ENCODE assay signal across 8 cellular contexts in the genomic region with DNA sequence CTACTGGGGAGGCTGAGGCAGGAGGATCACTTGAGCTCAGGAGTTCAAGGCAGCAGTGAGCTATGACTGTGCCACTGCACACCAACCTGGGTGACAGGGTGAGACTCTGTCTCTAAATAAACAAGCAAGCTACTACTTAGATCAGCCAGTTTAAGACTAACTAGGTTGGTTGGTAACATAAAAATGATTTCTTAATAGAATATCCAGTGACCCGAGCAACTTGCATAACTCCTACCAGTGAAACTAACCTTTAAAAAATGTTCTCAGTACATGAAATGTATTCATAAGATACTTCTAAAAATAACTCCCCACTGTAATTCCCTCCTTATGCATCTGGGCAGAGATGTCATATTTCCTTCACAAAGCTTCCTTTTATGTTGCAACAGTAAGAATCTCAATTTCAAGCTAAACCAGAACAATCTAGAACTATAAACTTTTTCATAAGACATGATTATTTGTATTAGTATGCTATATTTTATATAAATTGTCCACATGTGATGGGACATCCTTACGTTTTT. TPM values are rescaled to one million over a fixed set of nuclear protein-coding genes. Genes with fewer than 3 reads are reported as not detected.
DNase-seq lines count a peak whose midpoint lies in the region; TF ChIP-seq lines count a peak whose summit lies in the region.

No MANE protein-coding gene starts in this region.

- H3K27me3 ChIP-seq in skeletal muscle tissue (ENCODE audit: control insufficient read depth in 3 of 3, insufficient read depth in 3 of 3, low read length in 3 of 3) (no peaks in the 10 kb centered on the region), tibial artery (no peaks in the 10 kb centered on the region)

- H3K27ac ChIP-seq in skeletal muscle tissue (ENCODE audit: low read depth, low read length), result peak overlapping the region; percentile 38
- H3K27ac ChIP-seq in tibial artery, result no peak overlapping the region

- H3K4me1 ChIP-seq in skeletal muscle tissue (ENCODE audit: control insufficient read depth in 3 of 3, insufficient read depth in 3 of 3, low read length in 3 of 3), result no peaks in the 10 kb centered on the region
- peaks cover 0 to 16% (median 4%) of the 10 kb centered on the region in 4 donors for H3K4me1 ChIP-seq in tibial artery

- H3K9ac ChIP-seq in skeletal muscle tissue (ENCODE audit: low read depth in 1 of 3, low read length in 3 of 3), result peak overlapping the region in 1 of 3 donors; percentile 13

- intact Hi-C loops in tibial artery (cut with DNase I; ENCODE audit: low total_unique reads), result no loop called here

- TF ChIP-seq CTCF in fibroblast of mammary gland (conservative IDR thresholded peaks at IDR 0.05; ENCODE audit: control insufficient read depth, insufficient read depth, low read depth, low read length), result no peak
- TF ChIP-seq CTCF in tibial artery (IDR thresholded peaks at IDR 0.05), result no peak

- H3K4me3 ChIP-seq in fibroblast of mammary gland (ENCODE audit: control insufficient read depth, low read depth, low read length), result no peak overlapping the region
- no peak overlapping the region for H3K4me3 ChIP-seq in skeletal muscle tissue (ENCODE audit: low read length in 3 of 3)
- H3K4me3 ChIP-seq in tibial artery, result no peak overlapping the region

- DNase-seq in stimulated activated CD4-positive, alpha-beta T cell treated with anti-CD3 and anti-CD28 coated beads, Interleukin-2, amount 100 ng/mL, for 24 hours, result peak; percentile 12 to 24
- no peak for DNase-seq in stimulated activated CD4-positive, alpha-beta T cell treated with anti-CD3 and anti-CD28 coated beads, Interleukin-2, amount 100 ng/mL, for 48 hours
- DNase-seq in SIG-M5 (lab: John Stamatoyannopoulos, UW) (peak; percentile 69), fibroblast of mammary gland (ENCODE audit: low read depth) (peak; percentile 92), tibial artery (no peak), germinal center (ENCODE audit: low spot score) (no peak)
- DNase-seq in activated CD8-positive, alpha-beta memory T cell treated with anti-CD3 and anti-CD28 coated beads, Interleukin-2, amount 50 U/mL, for 48 hours, result no peak

- no peaks in the 10 kb centered on the region for H3K9me3 ChIP-seq in skeletal muscle tissue (ENCODE audit: control insufficient read depth in 3 of 3, low read length in 3 of 3)
- no peaks in the 10 kb centered on the region for H3K9me3 ChIP-seq in tibial artery

- H3K36me3 ChIP-seq in skeletal muscle tissue (ENCODE audit: control insufficient read depth in 3 of 3, insufficient read depth in 3 of 3, low read length in 3 of 3) (no peaks in the 10 kb centered on the region), tibial artery (no peaks in the 10 kb centered on the region)

RNA-seq across cellular contexts. Expression of a gene that starts 15.8 kb away (rescaled TPM):
- total RNA-seq in skeletal muscle tissue, result 9.4 TPM

RNA-seq across cellular contexts. Expression of a gene that starts 19.5 kb away (rescaled TPM):
- total RNA-seq in skeletal muscle tissue, result 26.1 TPM

Comparison
In these comparisons a context has a peak if more than half of its experiments do, and no peak if none do; other contexts are left out.
1. DNase-seq: peak in stimulated activated CD4-positive, alpha-beta T cell treated with anti-CD3 and anti-CD28 coated beads, Interleukin-2, amount 100 ng/mL, for 24 hours (2 of 2), SIG-M5 (single experiment) and fibroblast of mammary gland (single experiment); none in stimulated activated CD4-positive, alpha-beta T cell treated with anti-CD3 and anti-CD28 coated beads, Interleukin-2, amount 100 ng/mL, for 48 hours (0 of 2), tibial artery (0 of 2), germinal center (single experiment) and activated CD8-positive, alpha-beta memory T cell treated with anti-CD3 and anti-CD28 coated beads, Interleukin-2, amount 50 U/mL, for 48 hours (single experiment).